33 cellular contexts compared by ENCODE assay signal in genomic region chr10:68238371-68238770, GRCh38. TPM values are rescaled to one million over a fixed set of nuclear protein-coding genes. Genes with fewer than 3 reads are reported as not detected.
"Had no signal": no experiment of that assay in that cellular context is flagged by ENCODE, and none has a peak within 500 bp of the region (broad histone marks: within the 10 kb centered on the region; RNA-seq: fewer than 3 reads in every experiment).

No MANE protein-coding gene starts in this region.

- H2AFZ ChIP-seq: parathyroid adenoma had no signal

- H3K36me3 ChIP-seq: ovary, spleen, stomach, thoracic aorta, thyroid gland, tibial nerve, upper lobe of right lung, uterus had no signal

- H3K27me3 ChIP-seq: ovary, spleen, stomach, thyroid gland, tibial nerve, upper lobe of right lung, uterus had no signal

- H3K27ac Mint-ChIP-seq: natural killer cell treated with Interleukin-12 subunit alpha and Interleukin-12 subunit beta and Interleukin-15 and Interleukin-18, amount 100 ng/mL, for 72 hours; nephron progenitor cell; stimulated activated memory B cell treated with anti-CD40 and anti-IgM and Interleukin-4, amounts not matched to agents 10 μg/mL and 1 μg/mL and 100 μg/mL, for 72 hours; stimulated activated naive CD8-positive, alpha-beta T cell treated with anti-CD3 and anti-CD28 coated beads, Interleukin-15, Interleukin-2, amounts not matched to agents 100 ng/mL and 50 ng/mL, for 24 hours; type B pancreatic cell had no signal

- H3K79me2 ChIP-seq: parathyroid adenoma had no signal

- H3K4me2 ChIP-seq: smooth muscle cell had no signal

- H3K4me3 ChIP-seq: ovary, psoas muscle, skin epidermis, smooth muscle cell, spleen, stomach, thoracic aorta, thyroid gland, tibial nerve, upper lobe of right lung, uterus had no signal

- H3K9me3 ChIP-seq: ovary, psoas muscle, spleen, stomach, thoracic aorta, thyroid gland, tibial nerve, upper lobe of right lung, uterus had no signal

- H3K4me1 ChIP-seq: parathyroid adenoma, psoas muscle, spleen, stomach, tibial nerve, upper lobe of right lung, uterus had no signal

- H3K4me3 Mint-ChIP-seq: naive B cell; naive thymus-derived CD8-positive, alpha-beta T cell; natural killer cell treated with Interleukin-12 subunit alpha and Interleukin-12 subunit beta and Interleukin-15 and Interleukin-18, amount 100 ng/mL, for 72 hours; nephron progenitor cell; neural crest cell; stimulated activated memory B cell treated with anti-CD40 and anti-IgM and Interleukin-4, amounts not matched to agents 10 μg/mL and 1 μg/mL and 100 μg/mL, for 72 hours; stimulated activated naive CD8-positive, alpha-beta T cell treated with anti-CD3 and anti-CD28 coated beads, Interleukin-15, Interleukin-2, amounts not matched to agents 100 ng/mL and 50 ng/mL, for 24 hours; type B pancreatic cell had no signal

- H3K4me1 Mint-ChIP-seq: naive B cell; neural crest cell; stimulated activated memory B cell treated with anti-CD40 and anti-IgM and Interleukin-4, amounts not matched to agents 10 μg/mL and 1 μg/mL and 100 μg/mL, for 72 hours had no signal

- ATAC-seq: naive thymus-derived CD8-positive, alpha-beta T cell; natural killer cell treated with Interleukin-12 subunit alpha and Interleukin-12 subunit beta and Interleukin-15 and Interleukin-18, amount 100 ng/mL, for 72 hours; psoas muscle; right cardiac atrium; sciatic nerve; stimulated activated memory B cell treated with anti-CD40 and anti-IgM and Interleukin-4, amounts not matched to agents 10 μg/mL and 1 μg/mL and 100 μg/mL, for 72 hours; upper lobe of right lung had no signal

- H3K9me3 Mint-ChIP-seq: naive B cell; naive thymus-derived CD8-positive, alpha-beta T cell; natural killer cell treated with Interleukin-12 subunit alpha and Interleukin-12 subunit beta and Interleukin-15 and Interleukin-18, amount 100 ng/mL, for 72 hours; nephron progenitor cell; neural crest cell; stimulated activated memory B cell treated with anti-CD40 and anti-IgM and Interleukin-4, amounts not matched to agents 10 μg/mL and 1 μg/mL and 100 μg/mL, for 72 hours; stimulated activated naive CD8-positive, alpha-beta T cell treated with anti-CD3 and anti-CD28 coated beads, Interleukin-15, Interleukin-2, amounts not matched to agents 100 ng/mL and 50 ng/mL, for 24 hours; type B pancreatic cell had no signal

- H3K9ac ChIP-seq: parathyroid adenoma had no signal

- H3K36me3 Mint-ChIP-seq: naive B cell; naive thymus-derived CD8-positive, alpha-beta T cell; natural killer cell treated with Interleukin-12 subunit alpha and Interleukin-12 subunit beta and Interleukin-15 and Interleukin-18, amount 100 ng/mL, for 72 hours; stimulated activated memory B cell treated with anti-CD40 and anti-IgM and Interleukin-4, amounts not matched to agents 10 μg/mL and 1 μg/mL and 100 μg/mL, for 72 hours; type B pancreatic cell had no signal

- H3K27ac ChIP-seq: ovary, parathyroid adenoma, psoas muscle, skin epidermis, spleen, stomach, thoracic aorta, thyroid gland, tibial nerve, upper lobe of right lung, uterus had no signal

- DNase-seq: naive B cell; naive thymus-derived CD8-positive, alpha-beta T cell; nephron progenitor cell; occipital lobe; ovary; posterior cingulate gyrus; psoas muscle; right cardiac atrium; spleen; stimulated activated CD4-positive, alpha-beta T cell treated with anti-CD3 and anti-CD28 coated beads, Interleukin-12 subunit alpha, Interleukin-12 subunit beta, amount 100 ng/mL, for 4 hours; stimulated activated CD4-positive, alpha-beta T cell treated with anti-CD3 and anti-CD28 coated beads, Interleukin-1b, Interleukin-23, amount 100 ng/mL, for 48 hours; stimulated activated CD4-positive, alpha-beta T cell treated with anti-CD3 and anti-CD28 coated beads, Interleukin-4, amount 100 ng/mL, for 1 hour; stimulated activated CD4-positive, alpha-beta T cell treated with anti-CD3 and anti-CD28 coated beads, Interleukin-4, amount 100 ng/mL, for 4 hours; stimulated activated CD8-positive, alpha-beta memory T cell treated with anti-CD3 and anti-CD28 coated beads, Interleukin-4, amount 100 ng/mL, for 48 hours; stimulated activated naive CD4-positive, alpha-beta T cell treated with Interleukin-2 at 50 U/mL for 16 hours; stomach; thyroid gland; upper lobe of right lung; uterus had no signal

- H3K27me3 Mint-ChIP-seq: stimulated activated memory B cell treated with anti-CD40 and anti-IgM and Interleukin-4, amounts not matched to agents 10 μg/mL and 1 μg/mL and 100 μg/mL, for 72 hours had no signal

RNA-seq across cellular contexts. Expression of gene ATOH7, which starts 6.5 kb away (rescaled TPM):
- total RNA-seq: naive thymus-derived CD8-positive, alpha-beta T cell; natural killer cell treated with Interleukin-12 subunit alpha and Interleukin-12 subunit beta and Interleukin-15 and Interleukin-18, amount 100 ng/mL, for 72 hours; osteoblast; psoas muscle; right cardiac atrium; smooth muscle cell; spleen; stomach; subcutaneous adipose tissue; thoracic aorta; thyroid gland; upper lobe of right lung; urinary bladder; uterus had no signal
- polyA plus RNA-seq: naive thymus-derived CD8-positive, alpha-beta T cell had no signal
